Comparison of ENCODE assay signal across 8 cellular contexts in genomic region chr17:64073771-64074703, GRCh38. TPM values are rescaled to one million over a fixed set of nuclear protein-coding genes. Genes with fewer than 3 reads are reported as not detected.
DNase-seq lines count a peak whose midpoint lies in the region; ATAC-seq, FAIRE-seq and TF ChIP-seq lines count a peak whose summit lies in the region.

No MANE protein-coding gene starts in this region.

- RAD21 ChIA-PET in GM12878 (lab: Charles Lee; ENCODE audit: unreplicated experiment) = interaction anchor here (0.6 to 4.2 kb wide), 26 partner anchors 10 to 401 kb away, joined by 3 to 78 read pairs (median 3); partner anchors contain the start of genes ERN1 and ICAM2

- TF ChIP-seq RAD21 in GM12878 (IDR thresholded peaks at IDR 0.05; ENCODE audit: insufficient read depth, low read depth, low read length) = no peak; the same call in 1 of the 2 replicates

- H3K9me3 ChIP-seq in GM12878 (replicated peaks; ENCODE audit: control insufficient read depth, insufficient read depth, low read length) (peaks cover 12% of the 10 kb centered on the region), thyroid gland (no peaks in the 10 kb centered on the region)

- peak overlapping the region; percentile 62 for H3K4me2 ChIP-seq in GM12878 (ENCODE audit: control insufficient read depth, insufficient read depth)

- no peaks in the 10 kb centered on the region for H4K20me1 ChIP-seq in GM12878 (ENCODE audit: control insufficient read depth, insufficient read depth)

- no peaks in the 10 kb centered on the region for H3K79me2 ChIP-seq in GM12878 (ENCODE audit: control insufficient read depth, insufficient read depth, low read length)

- intact Hi-C loops in GM12878 (cut with micrococcal nuclease; ENCODE audit: unreplicated experiment) = no loop called here
- intact Hi-C loops in thyroid gland (cut with DNase I) = no loop called here

- H3K9ac ChIP-seq in GM12878 (ENCODE audit: control insufficient read depth, insufficient read depth, low read length) = 0 out of 2 replicates have a peak overlapping the region, but pooled peaks have one; percentile 1

- DNase-seq in GM10266 (ENCODE audit: extremely low spot score) (peak; percentile 58), Kasumi-1 (lab: John Stamatoyannopoulos, UW) (peak; percentile 39 to 54), GM12878 (ENCODE audit: low read depth, low spot score) (peak; percentile 62), thyroid gland (peak in 1 of 2 donors; percentile 10), middle frontal gyrus (ENCODE audit: extremely low spot score, low spot score) (no peak), HTR-8/SVneo (ENCODE audit: insufficient read length, low spot score) (no peak)
- DNase-seq in effector CD4-positive, alpha-beta T cell = no peak

- in situ Hi-C loops in GM12878 (cut with MboI) = no loop called here

- ATAC-seq in GM21529 (IDR thresholded peaks at IDR 0.05; ENCODE audit: unreplicated experiment) (peak; percentile 78), GM12878 (peak; percentile 96)

- BruUV-seq in GM12878 (replicated peaks; lab: Mats Ljungman, UMichigan) = no TSS peak

- peaks cover 46% of the 10 kb centered on the region for H3K4me1 ChIP-seq in GM12878 (ENCODE audit: control insufficient read depth, insufficient read depth, low read length)
- H3K4me1 ChIP-seq in thyroid gland = peaks cover 16 to 40% of the 10 kb centered on the region in 2 donors

- peak overlapping the region; percentile 15; the same call in 1 of the 2 replicates for H2AFZ ChIP-seq in GM12878 (ENCODE audit: control insufficient read depth, low read depth, low read length)

- H3K27ac ChIP-seq in GM12878 (ENCODE audit: control insufficient read depth, insufficient read depth) (peak overlapping the region; percentile 72), thyroid gland (peak overlapping the region; percentile 68 to 72 (median 72))

- peak; percentile 78 for FAIRE-seq in GM12878 (lab: Jason Lieb, UNC)
- FAIRE-seq in HTR-8/SVneo (lab: Jason Lieb, UNC) = no peak

- TF ChIP-seq CTCF in GM10266 (IDR thresholded peaks at IDR 0.05; ENCODE audit: control insufficient read depth, insufficient read depth, low read depth, missing control alignments) = no peak
- TF ChIP-seq CTCF in GM12878 (IDR thresholded peaks at IDR 0.05 in 2 of 3, conservative IDR thresholded peaks at IDR 0.05 in 1 of 3; ENCODE audit: control insufficient read depth in 2 of 3, extremely low read depth in 1 of 3, insufficient read depth in 1 of 3, low read depth in 3 of 3, low read length in 3 of 3) = no peak
- no peak for TF ChIP-seq CTCF in thyroid gland (IDR thresholded peaks at IDR 0.05)

- CTCF ChIA-PET in GM12878 (lab: Yijun Ruan, JAX) = interaction anchor here (0.7 to 5.2 kb wide), 24 partner anchors 8 to 208 kb away, joined by 3 to 82 read pairs (median 4); partner anchors contain the start of genes ERN1, GH1 and ICAM2

- SMC1A ChIA-PET in GM12878 (lab: Charles Lee; ENCODE audit: uncharacterized antibody, unreplicated experiment) = interaction anchor here (0.6 to 5.2 kb wide), 25 partner anchors 8 to 181 kb away, joined by 3 to 72 read pairs (median 6); partner anchors contain the start of genes ERN1 and ICAM2

- no peaks in the 10 kb centered on the region for H3K27me3 ChIP-seq in GM12878 (replicated peaks in 1 of 2; ENCODE audit: control insufficient read depth in 2 of 2, insufficient read depth in 2 of 2, low read length in 1 of 2)
- H3K27me3 ChIP-seq in thyroid gland = no peaks in the 10 kb centered on the region

- POLR2A ChIA-PET in GM12878 (lab: Charles Lee) = interaction anchor here (0.5 to 4.0 kb wide), 21 partner anchors 10 to 319 kb away, joined by 3 to 37 read pairs (median 4); partner anchors contain the start of genes ERN1 and ICAM2

- H3K36me3 ChIP-seq in GM12878 (ENCODE audit: control insufficient read depth in 2 of 2, insufficient read depth in 2 of 2, low read length in 1 of 2) = peaks cover 8 to 20% of the 10 kb centered on the region in 2 experiments
- H3K36me3 ChIP-seq in thyroid gland = peaks cover 16 to 18% of the 10 kb centered on the region in 2 donors

- 10% methylated on average over 9 of the region's 9 CpGs for WGBS in GM12878 (ENCODE audit: insufficient coverage, insufficient replicate concordance, low lambda C conversion rate, missing lambda C conversion rate)
- 73 to 77% methylated on average over 9 of the region's 9 CpGs for WGBS in thyroid gland, 2 donors

- TF ChIP-seq POLR2A in GM12878 (IDR thresholded peaks at IDR 0.05; ENCODE audit: low read depth, low read length) (no peak), thyroid gland (IDR thresholded peaks at IDR 0.05) (no peak)

- H3K4me3 ChIP-seq in GM12878 (peak overlapping the region; percentile 32; the same call in 1 of the 2 replicates), thyroid gland (replicated peaks in 1 of 3) (no peak overlapping the region)

- peak; percentile 66 to 91; a peak in 3 of 4 replicates for TF ChIP-seq EP300 in GM12878 (IDR thresholded peaks at IDR 0.05; ENCODE audit: borderline replicate concordance in 1 of 2, control insufficient read depth in 1 of 2, low read depth in 2 of 2, low read length in 2 of 2)

TF ChIP-seq in GM12878, 131 proteins besides CTCF, POLR2A, EP300 and RAD21 (continues in another document):
- TF ChIP-seq ESRRA (IDR thresholded peaks at IDR 0.05; ENCODE audit: low read length) (no peak), CREM (IDR thresholded peaks at IDR 0.05; ENCODE audit: low read depth) (peak; percentile 39; the same call in 1 of the 2 replicates), TAF1 (IDR thresholded peaks at IDR 0.05; ENCODE audit: borderline replicate concordance, low read depth, low read length) (no peak), SMARCA5 (IDR thresholded peaks at IDR 0.05) (no peak), IKZF2 (IDR thresholded peaks at IDR 0.05) (peak; percentile 80 to 84), SPI1 (IDR thresholded peaks at IDR 0.05; ENCODE audit: borderline replicate concordance, insufficient read depth, low read depth, low read length) (peak; percentile 99), HDGF (IDR thresholded peaks at IDR 0.05) (no peak), CBX3 (IDR thresholded peaks at IDR 0.05; ENCODE audit: borderline replicate concordance, low read depth) (no peak), MAX (IDR thresholded peaks at IDR 0.05; ENCODE audit: low read depth, low read length) (no peak), IRF5 (IDR thresholded peaks at IDR 0.05; ENCODE audit: borderline replicate concordance) (no peak), ZNF217 (IDR thresholded peaks at IDR 0.05) (no peak), CREB1 (IDR thresholded peaks at IDR 0.05; ENCODE audit: low read depth) (peak; percentile 17; the same call in 1 of the 2 replicates), POU2F2 (IDR thresholded peaks at IDR 0.05; ENCODE audit: borderline replicate concordance, low read depth, low read length) (peak; percentile 86; the same call in 2 of the 3 replicates)

RNA-seq across cellular contexts. Expression of gene ICAM2, which starts 53.6 kb away (rescaled TPM):
- 74.8 and 80.2 TPM in 2 replicates for total RNA-seq in GM12878 (2013; cell fraction: nucleolus; rRNA removed)
- total RNA-seq in GM12878 (2014; rRNA removed) (60.7 and 62.8 TPM in 2 replicates), GM12878 (2014; rRNA removed; fragmentation: Illumina TruSeq; extraction: Trizol) (39.2 and 40.8 TPM in 2 replicates), GM12878 (2021) (37.4 and 42.7 TPM in 2 replicates), thyroid gland (10 to 100 TPM; 20.3 to 41.8 (median 30.6) TPM)
- polyA plus RNA-seq in GM12878 (2011; ENCODE audit: low read depth) = 31.8 TPM
- polyA plus RNA-seq in GM12878 (2011; rRNA removed) (53.7 and 108 TPM in 2 replicates), GM12878 (2014; fragmentation: Illumina TruSeq; extraction: Trizol) (34.5 and 55.5 TPM in 2 replicates), GM12878 (2014; fragmentation: Nextera tagmentation; extraction: Ambion mirVana) (10 to 100 TPM; 23.6 to 27.7 TPM), GM12878 (2014; rRNA removed) (61.4 and 66.7 TPM in 2 replicates), GM12878 (2016; fragmentation: Nextera tagmentation; extraction: Ambion mirVana) (10 to 100 TPM; 69.8 to 70.2 TPM)
- 170 and 179 TPM in 2 replicates for polyA plus RNA-seq in GM12878 (2011; cell fraction: cytosol; rRNA removed)
- 67.6 and 85.3 TPM in 2 replicates for polyA plus RNA-seq in GM12878 (2011; cell fraction: nucleus; rRNA removed)
- 38.9 and 53.9 TPM in 2 replicates for polyA plus RNA-seq in GM12878 (2012)
- 109 and 137 TPM in 2 replicates for polyA minus RNA-seq in GM12878 (2011; rRNA and poly(A)+ RNA removed)
- polyA minus RNA-seq in GM12878 (2011; cell fraction: cytosol; rRNA and poly(A)+ RNA removed) = 37.4 and 38.6 TPM in 2 replicates
- polyA minus RNA-seq in GM12878 (2011; cell fraction: nucleus; rRNA and poly(A)+ RNA removed) = 14.5 and 23.2 TPM in 2 replicates

RNA-seq across cellular contexts. Expression of gene ERN1, which starts 55.9 kb away (rescaled TPM):
- total RNA-seq in GM12878 (2013; cell fraction: nucleolus; rRNA removed) = 60.0 and 65.4 TPM in 2 replicates
- 7.5 and 10.8 TPM in 2 replicates for total RNA-seq in GM12878 (2014; rRNA removed)
- total RNA-seq in GM12878 (2014; rRNA removed; fragmentation: Illumina TruSeq; extraction: Trizol) = 6.4 and 7.6 TPM in 2 replicates
- total RNA-seq in GM12878 (2021) = 16.8 and 17.1 TPM in 2 replicates
- 11.6 TPM for polyA plus RNA-seq in GM12878 (2011; ENCODE audit: low read depth)
- polyA plus RNA-seq in GM12878 (2011; rRNA removed) = 6.4 and 7.3 TPM in 2 replicates
- polyA plus RNA-seq in GM12878 (2011; cell fraction: cytosol; rRNA removed) = 5.5 and 5.6 TPM in 2 replicates
- 14.1 and 15.5 TPM in 2 replicates for polyA plus RNA-seq in GM12878 (2011; cell fraction: nucleus; rRNA removed)
- 9.2 and 15.8 TPM in 2 replicates for polyA plus RNA-seq in GM12878 (2012)
- polyA plus RNA-seq in GM12878 (2014; fragmentation: Illumina TruSeq; extraction: Trizol) = 6.5 and 6.7 TPM in 2 replicates
- polyA plus RNA-seq in GM12878 (2014; fragmentation: Nextera tagmentation; extraction: Ambion mirVana) = 1 to 10 TPM; 2.6 to 3.4 TPM
- 7.7 and 10.7 TPM in 2 replicates for polyA plus RNA-seq in GM12878 (2014; rRNA removed)
- 10 to 100 TPM; 17.9 to 19.2 TPM for polyA plus RNA-seq in GM12878 (2016; fragmentation: Nextera tagmentation; extraction: Ambion mirVana)
- polyA minus RNA-seq in GM12878 (2011; rRNA and poly(A)+ RNA removed) = 10.5 and 16.0 TPM in 2 replicates
- 2.0 and 3.5 TPM in 2 replicates for polyA minus RNA-seq in GM12878 (2011; cell fraction: cytosol; rRNA and poly(A)+ RNA removed)
- 10.5 and 17.7 TPM in 2 replicates for polyA minus RNA-seq in GM12878 (2011; cell fraction: nucleus; rRNA and poly(A)+ RNA removed)
- total RNA-seq in thyroid gland = 10 to 100 TPM in 3 of 4 donors, 1 to 10 TPM in 1; 9.5 to 20.2 (median 12.8) TPM

Comparison
In these comparisons a context has a peak if more than half of its experiments do, and no peak if none do; other contexts are left out.
1. DNase-seq: peak in GM10266 (single experiment), Kasumi-1 (2 of 2) and GM12878 (single experiment); none in middle frontal gyrus (single experiment), effector CD4-positive, alpha-beta T cell (single experiment) and HTR-8/SVneo (single experiment).